ENCODE assay signal across 14 cellular contexts in genomic region chr6:155832596-155832995, GRCh38.
DNase-seq lines count a peak whose midpoint lies in the region; TF ChIP-seq lines count a peak whose summit lies in the region.
"Had no signal": no experiment of that assay in that cellular context is flagged by ENCODE, and none has a peak within 500 bp of the region (broad histone marks: within the 10 kb centered on the region; RNA-seq: fewer than 3 reads in every experiment).

No MANE protein-coding gene starts in this region.

- peak; percentile 24 for TF ChIP-seq CTCF in LNCaP clone FGC (IDR thresholded peaks at IDR 0.05; ENCODE audit: control insufficient read depth, extremely low read depth, insufficient read depth)
- TF ChIP-seq CTCF in brain microvascular endothelial cell (IDR thresholded peaks at IDR 0.05; ENCODE audit: low read depth, low read length, missing control alignments): peak; percentile 28

- in situ Hi-C loops in brain microvascular endothelial cell (cut with HindIII; ENCODE audit: low pct_ligation_motif_present, low sequenced_read_pairs) (no loop called here), ACHN (cut with HindIII; ENCODE audit: low pct_ligation_motif_present, low pct_unique_long_range_greater_than_20kb, low sequenced_read_pairs) (no loop called here)

- H3K4me3 ChIP-seq in LNCaP clone FGC (ENCODE audit: low read depth, low read length) (no peak overlapping the region), brain microvascular endothelial cell (ENCODE audit: low read depth, low read length) (no peak overlapping the region)
- H3K4me3 ChIP-seq: coronary artery, skin epidermis, upper lobe of left lung had no signal

- H3K27ac ChIP-seq in brain microvascular endothelial cell: no peak overlapping the region
- H3K27ac ChIP-seq: coronary artery, skin epidermis, upper lobe of left lung had no signal

- H3K36me3 ChIP-seq in brain microvascular endothelial cell (replicated peaks): no peaks in the 10 kb centered on the region
- H3K36me3 ChIP-seq: upper lobe of left lung had no signal

- no peaks in the 10 kb centered on the region for H3K27me3 ChIP-seq in brain microvascular endothelial cell (replicated peaks)
- H3K27me3 ChIP-seq: upper lobe of left lung had no signal

- DNase-seq in DMS79 treated with DMSO at 0.1 percent for 48 hours (lab: John Stamatoyannopoulos, UW) (peak; percentile 20), LNCaP clone FGC (ENCODE audit: low read depth) (no peak), brain microvascular endothelial cell (peak; percentile 82), islet precursor cell (peak; percentile 67), NCI-H1694 treated with DMSO at 0.1 percent for 48 hours (lab: John Stamatoyannopoulos, UW) (no peak), NCI-H1436 treated with DMSO at 0.1 percent for 48 hours (lab: John Stamatoyannopoulos, UW) (no peak), ACHN (no peak)
- DNase-seq in activated CD4-positive, alpha-beta T cell treated with anti-CD3 and anti-CD28 coated beads, Interleukin-2, amount 50 U/mL, for 1 hour: no peak
- DNase-seq: activated CD4-positive, CD25-positive, alpha-beta regulatory T cell treated with anti-CD3 and anti-CD28 coated beads, Interleukin-2, amount 50 U/mL, for 72 hours; activated gamma-delta T cell; NCI-H2029; upper lobe of left lung had no signal

Comparison
In these comparisons a context has a peak if more than half of its experiments do, and no peak if none do; other contexts are left out.
1. DNase-seq: peak in DMS79 treated with DMSO at 0.1 percent for 48 hours (single experiment), brain microvascular endothelial cell (single experiment) and islet precursor cell (single experiment); none in LNCaP clone FGC (single experiment), NCI-H1694 treated with DMSO at 0.1 percent for 48 hours (single experiment), activated CD4-positive, alpha-beta T cell treated with anti-CD3 and anti-CD28 coated beads, Interleukin-2, amount 50 U/mL, for 1 hour (single experiment), NCI-H1436 treated with DMSO at 0.1 percent for 48 hours (single experiment) and ACHN (single experiment).